ENCODE assay signal across 1 cellular context in the genomic region with DNA sequence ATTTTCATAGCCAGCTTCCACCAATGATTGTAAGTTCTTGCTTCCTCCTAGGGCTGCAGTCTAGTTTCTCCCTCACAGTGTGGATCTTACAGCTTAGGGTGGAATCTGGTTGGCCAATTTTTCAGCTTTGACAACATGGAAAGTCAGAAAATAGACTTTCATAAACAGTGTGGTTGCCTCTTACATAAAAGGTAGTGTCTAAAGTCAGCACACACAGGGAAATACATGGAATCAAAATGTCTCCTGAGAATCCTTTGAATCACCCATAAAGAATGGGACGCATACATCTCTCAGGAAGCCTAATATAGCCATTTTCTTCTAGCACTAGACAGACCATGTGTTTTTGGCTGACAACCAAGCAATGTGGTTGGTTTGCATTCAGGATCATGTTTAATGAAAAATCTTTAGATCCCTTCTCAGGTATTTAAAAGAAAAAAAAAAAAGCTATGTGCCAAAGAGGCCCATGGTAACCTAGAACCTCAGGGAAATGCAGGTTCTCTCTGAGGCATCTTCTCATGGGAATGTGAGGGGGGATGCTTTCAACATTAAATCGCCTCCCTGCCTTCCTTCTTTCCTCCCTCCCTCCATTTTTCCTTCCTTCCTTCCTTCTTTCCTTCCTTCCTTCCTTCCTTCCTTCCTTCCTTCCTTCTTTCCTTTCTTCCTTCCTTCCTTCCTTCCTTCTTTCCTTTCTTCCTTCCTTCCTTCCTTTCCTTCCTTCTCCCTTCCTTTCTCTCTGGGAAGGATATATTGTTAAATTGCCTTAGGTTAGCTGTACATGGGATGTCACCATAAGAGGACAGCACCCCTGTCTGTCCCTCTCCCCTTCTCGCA.
TF ChIP-seq lines count a peak whose summit lies in the region.

No MANE protein-coding gene starts in this region.

TF ChIP-seq in GM23338, 12 proteins besides CTCF, POLR2A, EP300 and RAD21:
- TF ChIP-seq ETS1 (IDR thresholded peaks at IDR 0.05) (no peak), STAT1 (IDR thresholded peaks at IDR 0.05; ENCODE audit: unreplicated experiment) (no peak), ZNF331 (CRISPR knock-in tag; IDR thresholded peaks at IDR 0.05; ENCODE audit: low read depth) (no peak), REST (IDR thresholded peaks at IDR 0.05; ENCODE audit: unreplicated experiment) (no peak), POLR2AphosphoS5 (IDR thresholded peaks at IDR 0.05; ENCODE audit: low read depth) (no peak), CREB1 (CRISPR knock-in tag; IDR thresholded peaks at IDR 0.05; ENCODE audit: low read depth) (no peak), ZNF114 (CRISPR knock-in tag; IDR thresholded peaks at IDR 0.05) (no peak), NANOG (IDR thresholded peaks at IDR 0.05; ENCODE audit: borderline replicate concordance) (no peak), JUNB (IDR thresholded peaks at IDR 0.05; ENCODE audit: unreplicated experiment) (no peak), EZH2phosphoT487 (IDR thresholded peaks at IDR 0.05; ENCODE audit: unreplicated experiment) (no peak), EZH2 (IDR thresholded peaks at IDR 0.05; ENCODE audit: low read depth, unreplicated experiment) (no peak)
- TF ChIP-seq, protein P1, sequence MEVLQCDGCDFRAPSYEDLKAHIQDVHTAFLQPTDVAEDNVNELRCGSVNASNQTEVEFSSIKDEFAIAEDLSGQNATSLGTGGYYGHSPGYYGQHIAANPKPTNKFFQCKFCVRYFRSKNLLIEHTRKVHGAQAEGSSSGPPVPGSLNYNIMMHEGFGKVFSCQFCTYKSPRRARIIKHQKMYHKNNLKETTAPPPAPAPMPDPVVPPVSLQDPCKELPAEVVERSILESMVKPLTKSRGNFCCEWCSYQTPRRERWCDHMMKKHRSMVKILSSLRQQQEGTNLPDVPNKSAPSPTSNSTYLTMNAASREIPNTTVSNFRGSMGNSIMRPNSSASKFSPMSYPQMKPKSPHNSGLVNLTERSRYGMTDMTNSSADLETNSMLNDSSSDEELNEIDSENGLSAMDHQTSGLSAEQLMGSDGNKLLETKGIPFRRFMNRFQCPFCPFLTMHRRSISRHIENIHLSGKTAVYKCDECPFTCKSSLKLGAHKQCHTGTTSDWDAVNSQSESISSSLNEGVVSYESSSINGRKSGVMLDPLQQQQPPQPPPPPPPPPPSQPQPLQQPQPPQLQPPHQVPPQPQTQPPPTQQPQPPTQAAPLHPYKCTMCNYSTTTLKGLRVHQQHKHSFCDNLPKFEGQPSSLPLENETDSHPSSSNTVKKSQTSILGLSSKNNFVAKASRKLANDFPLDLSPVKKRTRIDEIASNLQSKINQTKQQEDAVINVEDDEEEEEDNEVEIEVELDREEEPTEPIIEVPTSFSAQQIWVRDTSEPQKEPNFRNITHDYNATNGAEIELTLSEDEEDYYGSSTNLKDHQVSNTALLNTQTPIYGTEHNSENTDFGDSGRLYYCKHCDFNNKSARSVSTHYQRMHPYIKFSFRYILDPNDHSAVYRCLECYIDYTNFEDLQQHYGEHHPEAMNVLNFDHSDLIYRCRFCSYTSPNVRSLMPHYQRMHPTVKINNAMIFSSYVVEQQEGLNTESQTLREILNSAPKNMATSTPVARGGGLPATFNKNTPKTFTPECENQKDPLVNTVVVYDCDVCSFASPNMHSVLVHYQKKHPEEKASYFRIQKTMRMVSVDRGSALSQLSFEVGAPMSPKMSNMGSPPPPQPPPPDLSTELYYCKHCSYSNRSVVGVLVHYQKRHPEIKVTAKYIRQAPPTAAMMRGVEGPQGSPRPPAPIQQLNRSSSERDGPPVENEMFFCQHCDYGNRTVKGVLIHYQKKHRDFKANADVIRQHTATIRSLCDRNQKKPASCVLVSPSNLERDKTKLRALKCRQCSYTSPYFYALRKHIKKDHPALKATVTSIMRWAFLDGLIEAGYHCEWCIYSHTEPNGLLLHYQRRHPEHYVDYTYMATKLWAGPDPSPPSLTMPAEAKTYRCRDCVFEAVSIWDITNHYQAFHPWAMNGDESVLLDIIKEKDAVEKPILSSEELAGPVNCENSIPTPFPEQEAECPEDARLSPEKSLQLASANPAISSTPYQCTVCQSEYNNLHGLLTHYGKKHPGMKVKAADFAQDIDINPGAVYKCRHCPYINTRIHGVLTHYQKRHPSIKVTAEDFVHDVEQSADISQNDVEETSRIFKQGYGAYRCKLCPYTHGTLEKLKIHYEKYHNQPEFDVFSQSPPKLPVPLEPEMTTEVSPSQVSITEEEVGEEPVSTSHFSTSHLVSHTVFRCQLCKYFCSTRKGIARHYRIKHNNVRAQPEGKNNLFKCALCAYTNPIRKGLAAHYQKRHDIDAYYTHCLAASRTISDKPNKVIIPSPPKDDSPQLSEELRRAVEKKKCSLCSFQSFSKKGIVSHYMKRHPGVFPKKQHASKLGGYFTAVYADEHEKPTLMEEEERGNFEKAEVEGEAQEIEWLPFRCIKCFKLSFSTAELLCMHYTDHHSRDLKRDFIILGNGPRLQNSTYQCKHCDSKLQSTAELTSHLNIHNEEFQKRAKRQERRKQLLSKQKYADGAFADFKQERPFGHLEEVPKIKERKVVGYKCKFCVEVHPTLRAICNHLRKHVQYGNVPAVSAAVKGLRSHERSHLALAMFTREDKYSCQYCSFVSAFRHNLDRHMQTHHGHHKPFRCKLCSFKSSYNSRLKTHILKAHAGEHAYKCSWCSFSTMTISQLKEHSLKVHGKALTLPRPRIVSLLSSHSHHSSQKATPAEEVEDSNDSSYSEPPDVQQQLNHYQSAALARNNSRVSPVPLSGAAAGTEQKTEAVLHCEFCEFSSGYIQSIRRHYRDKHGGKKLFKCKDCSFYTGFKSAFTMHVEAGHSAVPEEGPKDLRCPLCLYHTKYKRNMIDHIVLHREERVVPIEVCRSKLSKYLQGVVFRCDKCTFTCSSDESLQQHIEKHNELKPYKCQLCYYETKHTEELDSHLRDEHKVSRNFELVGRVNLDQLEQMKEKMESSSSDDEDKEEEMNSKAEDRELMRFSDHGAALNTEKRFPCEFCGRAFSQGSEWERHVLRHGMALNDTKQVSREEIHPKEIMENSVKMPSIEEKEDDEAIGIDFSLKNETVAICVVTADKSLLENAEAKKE (CRISPR knock-in tag; IDR thresholded peaks at IDR 0.05), result no peak
